ENCODE assay signal across 1 cellular context in the genomic region with DNA sequence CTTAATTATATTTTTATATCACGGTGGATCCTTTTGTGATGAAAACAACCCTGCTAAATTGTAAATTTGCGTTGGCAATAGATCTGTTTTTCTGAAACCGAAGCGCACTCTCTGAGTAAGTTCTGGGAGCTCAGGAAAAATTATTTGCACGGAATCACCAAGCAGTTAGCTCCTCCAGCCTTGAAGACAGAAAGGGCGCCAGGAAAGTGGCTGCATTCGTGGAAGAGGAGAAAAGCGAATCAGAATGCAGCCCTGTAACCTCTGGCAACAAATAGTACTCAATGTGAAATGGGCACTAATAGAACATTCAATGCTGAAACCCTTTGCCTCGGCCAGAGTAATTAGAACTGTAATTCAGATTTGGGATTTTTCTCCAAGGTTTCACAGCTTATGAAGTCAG.
TF ChIP-seq lines count a peak whose summit lies in the region.

No MANE protein-coding gene starts in this region.

TF ChIP-seq in H1, 55 proteins besides CTCF, POLR2A, EP300 and RAD21 (continued from another document):
- TF ChIP-seq TAF1 (IDR thresholded peaks at IDR 0.05; ENCODE audit: low read depth, low read length) (no peak), SUZ12 (IDR thresholded peaks at IDR 0.05; ENCODE audit: low read length) (no peak), CHD2 (IDR thresholded peaks at IDR 0.05; ENCODE audit: low read length) (no peak), TEAD4 (IDR thresholded peaks at IDR 0.05; ENCODE audit: low read depth, low read length) (no peak), GTF2F1 (IDR thresholded peaks at IDR 0.05; ENCODE audit: borderline replicate concordance, low read depth, low read length) (no peak), CBX5 (IDR thresholded peaks at IDR 0.05; ENCODE audit: low read depth, low read length) (no peak), ASH2L (IDR thresholded peaks at IDR 0.05; ENCODE audit: low read length) (no peak)
TF ChIP-seq in H1: peak in this region for 0.
